In genomic region chr6:100257661-100258395, GRCh38 we compare ENCODE assay signal across 8 cellular contexts.
DNase-seq lines count a peak whose midpoint lies in the region; ATAC-seq and TF ChIP-seq lines count a peak whose summit lies in the region.

No MANE protein-coding gene starts in this region.

- in situ Hi-C loops in astrocyte of the spinal cord (cut with HindIII; ENCODE audit: low sequenced_read_pairs), result no loop called here

- no peak overlapping the region for H3K4me3 ChIP-seq in astrocyte of the spinal cord (ENCODE audit: low read depth, low read length)
- H3K4me3 ChIP-seq in right atrium auricular region, result no peak overlapping the region

- no peaks in the 10 kb centered on the region for H3K27me3 ChIP-seq in right atrium auricular region

- no peaks in the 10 kb centered on the region for H3K9me3 ChIP-seq in right atrium auricular region

- DNase-seq in A172 (ENCODE audit: low spot score), result peak; percentile 59
- peak; percentile 22 for DNase-seq in NCI-H1417 treated with DMSO at 0.1 percent for 48 hours (lab: John Stamatoyannopoulos, UW)
- DNase-seq in astrocyte of the spinal cord (ENCODE audit: low read depth, low spot score), result peak; percentile 86
- DNase-seq in osteocyte (ENCODE audit: extremely low spot score, unreplicated experiment), result no peak
- DNase-seq in right atrium auricular region (ENCODE audit: low spot score), result no peak
- DNase-seq in cerebellar cortex (ENCODE audit: low spot score), result no peak

- H3K27ac Mint-ChIP-seq in osteocyte (ENCODE audit: unreplicated experiment), result peak overlapping the region; percentile 90

- TF ChIP-seq CTCF in astrocyte of the spinal cord (IDR thresholded peaks at IDR 0.05; ENCODE audit: low read depth, low read length), result no peak
- TF ChIP-seq CTCF in osteocyte (IDR thresholded peaks at IDR 0.05), result peak; percentile 48
- no peak for TF ChIP-seq CTCF in right atrium auricular region (IDR thresholded peaks at IDR 0.05)

- peaks cover 23% of the 10 kb centered on the region for H3K4me1 Mint-ChIP-seq in osteocyte (ENCODE audit: unreplicated experiment)

- peaks cover 4% of the 10 kb centered on the region for H3K36me3 Mint-ChIP-seq in osteocyte (ENCODE audit: unreplicated experiment)

- no peaks in the 10 kb centered on the region for H3K4me1 ChIP-seq in right atrium auricular region

- peak; percentile 92 for ATAC-seq in GM18511 (IDR thresholded peaks at IDR 0.05; ENCODE audit: unreplicated experiment)
- ATAC-seq in HG02885 (IDR thresholded peaks at IDR 0.05; ENCODE audit: poor library complexity, unreplicated experiment), result peak; percentile 90

- H3K36me3 ChIP-seq in right atrium auricular region, result no peaks in the 10 kb centered on the region

- peak overlapping the region; percentile 31 for H3K4me3 Mint-ChIP-seq in osteocyte (ENCODE audit: unreplicated experiment)

- H3K27ac ChIP-seq in right atrium auricular region, result no peak overlapping the region

- peaks cover 5% of the 10 kb centered on the region for H3K9me3 Mint-ChIP-seq in osteocyte (ENCODE audit: unreplicated experiment)

- H3K27me3 Mint-ChIP-seq in osteocyte (ENCODE audit: unreplicated experiment), result no peaks in the 10 kb centered on the region

Comparison
In these comparisons a context has a peak if more than half of its experiments do, and no peak if none do; other contexts are left out.
1. DNase-seq: peak in A172 (single experiment), NCI-H1417 treated with DMSO at 0.1 percent for 48 hours (single experiment) and astrocyte of the spinal cord (single experiment); none in osteocyte (single experiment), right atrium auricular region (single experiment) and cerebellar cortex (single experiment).